In genomic region chr5:166595274-166595951, GRCh38 we compare ENCODE assay signal across 12 cellular contexts.
DNase-seq lines count a peak whose midpoint lies in the region; ATAC-seq and TF ChIP-seq lines count a peak whose summit lies in the region.
"Had no signal": no experiment of that assay in that cellular context is flagged by ENCODE, and none has a peak within 500 bp of the region (broad histone marks: within the 10 kb centered on the region; RNA-seq: fewer than 3 reads in every experiment).

No MANE protein-coding gene starts in this region.

- H3K36me3 ChIP-seq in KMS-11 (ENCODE audit: insufficient read depth) (no peaks in the 10 kb centered on the region), PC-3 (ENCODE audit: low read depth, low read length) (no peaks in the 10 kb centered on the region)

- peak overlapping the region; percentile 30; the same call in 1 of the 2 replicates for H2AFZ ChIP-seq in KMS-11 (ENCODE audit: low read depth)
- H2AFZ ChIP-seq in PC-3 (ENCODE audit: low read length): no peak overlapping the region

- intact Hi-C loops in PC-3 (cut with micrococcal nuclease): no loop called here

- H3K9me3 ChIP-seq in PC-3 (ENCODE audit: low read length): no peaks in the 10 kb centered on the region

- H3K4me1 ChIP-seq in KMS-11 (ENCODE audit: low read depth, poor library complexity, severe bottlenecking): peaks cover 34% of the 10 kb centered on the region
- no peaks in the 10 kb centered on the region for H3K4me1 ChIP-seq in PC-3 (ENCODE audit: insufficient read depth, low read length)

- H3K9me2 ChIP-seq in PC-3 (replicated peaks; ENCODE audit: low read length): no peaks in the 10 kb centered on the region

- no peak overlapping the region for H3K9ac ChIP-seq in KMS-11
- no peak overlapping the region for H3K9ac ChIP-seq in PC-3 (ENCODE audit: low read length)

- H3K79me2 ChIP-seq in KMS-11 (ENCODE audit: insufficient read depth, low read depth): no peaks in the 10 kb centered on the region
- no peaks in the 10 kb centered on the region for H3K79me2 ChIP-seq in PC-3 (ENCODE audit: low read length)

- POLR2A ChIA-PET in PC-3 (lab: Charles Lee; ENCODE audit: unreplicated experiment): no interaction called here

- H3F3A ChIP-seq in PC-3 (ENCODE audit: low read length, unreplicated experiment): no peaks in the 10 kb centered on the region

- H3K4me2 ChIP-seq in KMS-11: peak overlapping the region; percentile 71
- no peak overlapping the region for H3K4me2 ChIP-seq in PC-3 (ENCODE audit: low read length)

- H3K27me3 ChIP-seq in KMS-11 (ENCODE audit: insufficient read depth, low read depth): no peaks in the 10 kb centered on the region
- no peaks in the 10 kb centered on the region for H3K27me3 ChIP-seq in PC-3 (ENCODE audit: low read length)

- ATAC-seq in PC-3 (no peak), HG03354 (IDR thresholded peaks at IDR 0.05; ENCODE audit: poor library complexity, severe bottlenecking, unreplicated experiment) (no peak)

- TF ChIP-seq CTCF in KMS-11 (conservative IDR thresholded peaks at IDR 0.05; ENCODE audit: low read depth, low read length) (no peak), PC-3 (conservative IDR thresholded peaks at IDR 0.05; ENCODE audit: low read depth, low read length) (no peak)

- H3K4me3 ChIP-seq in KMS-11 (IDR thresholded peaks at IDR 0.05; ENCODE audit: insufficient read depth, low read depth, low read length): no peak overlapping the region
- H3K4me3 ChIP-seq in PC-3 (ENCODE audit: low read length): no peak overlapping the region

- H3K27ac ChIP-seq in KMS-11 (peak overlapping the region; percentile 42; the same call in 1 of the 2 replicates), PC-3 (ENCODE audit: low read length) (peak overlapping the region; percentile 43)

- H4K20me1 ChIP-seq in KMS-11 (ENCODE audit: insufficient read depth) (no peaks in the 10 kb centered on the region), PC-3 (ENCODE audit: low read length) (no peaks in the 10 kb centered on the region)

- CTCF ChIA-PET in PC-3 (lab: Charles Lee): no interaction called here

- no peak for DNase-seq in PC-3
- peak; percentile 16 for DNase-seq in iris pigment epithelial cell (ENCODE audit: low read depth)
- no peak for DNase-seq in stimulated activated CD8-positive, alpha-beta memory T cell treated with anti-CD3 and anti-CD28 coated beads, Interleukin-4, amount 100 ng/mL, for 48 hours
- DNase-seq in T-helper 9 cell: no peak
- no peak for DNase-seq in stimulated activated CD4-positive, alpha-beta T cell treated with anti-CD3 and anti-CD28 coated beads, Interleukin-2, amount 100 ng/mL, for 24 hours
- DNase-seq: ACHN, H9, NCI-H187, NCI-H774, SHP77 treated with DMSO at 0.1 percent for 48 hours had no signal

- no TSS peak for BruUV-seq in PC-3 (replicated peaks; lab: Mats Ljungman, UMichigan)
